ENCODE assay signal across 7 cellular contexts in the genomic region with DNA sequence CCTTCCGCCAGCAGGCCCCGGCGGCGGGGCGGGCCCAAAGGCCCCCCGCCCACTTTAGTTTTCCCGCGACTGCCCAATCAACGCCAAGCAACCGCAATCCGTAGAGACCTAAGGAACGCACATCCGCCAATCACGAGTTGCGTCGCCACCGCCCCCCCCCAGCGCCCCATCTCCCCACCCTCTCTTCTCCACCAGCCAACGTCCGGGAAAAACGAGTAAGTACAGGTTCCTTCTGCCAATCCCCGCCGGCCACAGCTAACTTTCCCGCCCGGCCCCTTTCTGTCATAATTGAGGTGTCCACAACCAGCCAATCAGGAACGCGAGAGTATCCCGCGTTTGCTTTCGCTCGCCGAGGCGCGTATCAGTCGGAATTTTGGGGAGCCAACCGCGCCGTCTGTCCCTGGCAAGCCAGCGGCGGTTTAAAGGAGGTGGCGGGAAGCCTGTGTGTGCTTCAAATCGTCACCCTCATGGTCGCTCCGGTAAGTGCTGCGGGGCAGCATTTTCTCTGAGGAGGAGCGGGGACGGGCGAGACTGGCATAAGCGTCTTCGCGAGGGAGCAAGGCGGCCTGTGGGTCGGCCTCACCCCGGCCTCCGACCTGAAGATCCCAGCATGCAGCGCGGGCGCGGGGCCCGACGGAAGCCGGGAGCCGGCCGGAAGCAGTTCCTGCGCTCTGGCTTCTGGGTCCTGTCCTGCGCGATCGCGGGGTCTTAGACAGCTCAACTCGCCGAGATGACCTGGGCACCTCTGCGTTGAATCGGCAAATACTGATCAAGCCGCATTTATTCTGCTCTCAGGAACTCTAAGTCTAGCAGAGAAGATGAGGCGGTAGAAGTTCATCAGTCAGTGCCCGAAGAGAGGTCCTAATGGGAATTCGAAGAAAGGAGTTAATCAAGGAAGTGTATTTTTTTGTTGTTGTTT. TPM values are rescaled to one million over a fixed set of nuclear protein-coding genes. Genes with fewer than 3 reads are reported as not detected.
A peak's percentile ranks its signal among the peaks of the same experiment; 100 is the strongest.
DNase-seq lines count a peak whose midpoint lies in the region; ATAC-seq, FAIRE-seq and TF ChIP-seq lines count a peak whose summit lies in the region.

A gene with protein sequence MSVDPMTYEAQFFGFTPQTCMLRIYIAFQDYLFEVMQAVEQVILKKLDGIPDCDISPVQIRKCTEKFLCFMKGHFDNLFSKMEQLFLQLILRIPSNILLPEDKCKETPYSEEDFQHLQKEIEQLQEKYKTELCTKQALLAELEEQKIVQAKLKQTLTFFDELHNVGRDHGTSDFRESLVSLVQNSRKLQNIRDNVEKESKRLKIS (plus strand): TSS at position 361 of the 919 bp plus-strand sequence. CDS start 2,297 bp downstream, outside the sequence.

- H3K4me3 ChIP-seq in hepatocyte: peak within 1 kb of the TSS; percentile 62

- DNase-seq in GM18507 (ENCODE audit: extremely low spot score, insufficient read length, low read depth): peak; percentile 91
- DNase-seq in NCI-H2081 (lab: John Stamatoyannopoulos, UW): peak; percentile 96 to 97
- DNase-seq in T1000 (lab: John Stamatoyannopoulos, UW): peak; percentile 98
- peak; percentile 99 for DNase-seq in astrocyte of the hippocampus (ENCODE audit: low read depth, low spot score)
- DNase-seq in hepatocyte (ENCODE audit: low spot score): peak; percentile 99
- DNase-seq in retina: peak; percentile 98

- peak within 1 kb of the TSS; percentile 86 for H2AFZ ChIP-seq in hepatocyte

- H3K27me3 ChIP-seq in hepatocyte: no peaks in the 10 kb centered on the region

- no peak for TF ChIP-seq CTCF in hepatocyte (IDR thresholded peaks at IDR 0.05; ENCODE audit: poor library complexity)

- ATAC-seq in HG03025 (IDR thresholded peaks at IDR 0.05; ENCODE audit: low FRiP score, unreplicated experiment): peak; percentile 86

- H3K4me2 ChIP-seq in hepatocyte: peak within 1 kb of the TSS; percentile 92

- no peaks in the 10 kb centered on the region for H4K20me1 ChIP-seq in hepatocyte (ENCODE audit: insufficient read depth, poor library complexity, severe bottlenecking)

- peaks cover 75% of the 10 kb centered on the region for H3K79me2 ChIP-seq in hepatocyte

- H3K27ac ChIP-seq in hepatocyte: peak within 1 kb of the TSS; percentile 98

- no peaks in the 10 kb centered on the region for H3K9me2 ChIP-seq in hepatocyte (replicated peaks; ENCODE audit: insufficient read depth)

- under 1% methylated on average over 59 of the region's 77 CpGs for WGBS in hepatocyte (ENCODE audit: low lambda C conversion rate, missing lambda C conversion rate)

- peak; percentile 91 for FAIRE-seq in GM18507 (lab: Jason Lieb, UNC)

- peaks cover 9% of the 10 kb centered on the region for H3K4me1 ChIP-seq in hepatocyte (ENCODE audit: insufficient read depth)

- H3K36me3 ChIP-seq in hepatocyte (replicated peaks; ENCODE audit: insufficient read depth, low read depth): no peaks in the 10 kb centered on the region

- no peaks in the 10 kb centered on the region for H3K9me3 ChIP-seq in hepatocyte (ENCODE audit: low read depth)

RNA-seq across cellular contexts. Expression of the gene that starts here (rescaled TPM):
- total RNA-seq in hepatocyte: 25.7 and 33.0 TPM in 2 replicates
- 19.6 and 20.8 TPM in 2 replicates for polyA plus RNA-seq in hepatocyte

Comparison
In these comparisons a context has a peak if more than half of its experiments do, and no peak if none do; other contexts are left out.
1. Peak in every context shown above with its lines: DNase-seq, ATAC-seq, H3K4me3 ChIP-seq and H3K27ac ChIP-seq.